Comparison of ENCODE assay signal across 24 cellular contexts in the genomic region with DNA sequence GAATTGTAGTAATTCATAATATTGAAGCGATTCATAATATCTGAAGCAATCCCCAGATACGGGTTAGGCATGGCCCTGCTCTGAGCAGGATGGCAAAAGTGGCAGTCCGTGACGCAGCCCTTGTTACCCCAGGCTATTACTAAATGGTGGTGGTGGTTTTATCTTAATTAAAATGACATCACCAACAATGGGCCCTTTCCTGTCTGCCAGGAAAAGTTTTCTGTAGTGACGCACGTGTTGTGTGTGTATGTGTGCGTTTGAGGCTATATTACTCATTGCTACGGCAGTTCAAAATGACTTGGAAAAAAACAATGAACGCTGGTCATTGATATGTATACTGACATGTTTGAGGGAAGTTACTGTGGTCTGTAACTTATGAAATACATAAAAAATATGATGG. TPM values are rescaled to one million over a fixed set of nuclear protein-coding genes. Genes with fewer than 3 reads are reported as not detected.
DNase-seq lines count a peak whose midpoint lies in the region; ATAC-seq and TF ChIP-seq lines count a peak whose summit lies in the region.
"Had no signal": no experiment of that assay in that cellular context is flagged by ENCODE, and none has a peak within 500 bp of the region (broad histone marks: within the 10 kb centered on the region; RNA-seq: fewer than 3 reads in every experiment).

No MANE protein-coding gene starts in this region.

- H3K4me3 ChIP-seq in mammary epithelial cell (replicated peaks in 1 of 3; ENCODE audit: insufficient read depth in 1 of 3, low read depth in 2 of 3, low read length in 3 of 3) (no peak overlapping the region), fibroblast of villous mesenchyme (ENCODE audit: low read depth, low read length) (no peak overlapping the region), uterus (no peak overlapping the region)
- H3K4me3 ChIP-seq: prostate gland, skin epidermis, upper lobe of right lung had no signal

- H3K27me3 ChIP-seq in mammary epithelial cell (ENCODE audit: insufficient read depth, low read length) (no peaks in the 10 kb centered on the region), uterus (no peaks in the 10 kb centered on the region)
- H3K27me3 ChIP-seq: upper lobe of right lung had no signal

- no peaks in the 10 kb centered on the region for H3K79me2 ChIP-seq in mammary epithelial cell (ENCODE audit: insufficient read depth, low read length)

- H3K9me3 ChIP-seq in mammary epithelial cell (replicated peaks; ENCODE audit: insufficient read depth, low read length) (no peaks in the 10 kb centered on the region), uterus (no peaks in the 10 kb centered on the region)
- H3K9me3 ChIP-seq: prostate gland, upper lobe of right lung had no signal

- H3K4me1 ChIP-seq in mammary epithelial cell (ENCODE audit: insufficient read depth, low read length), result peaks cover 4% of the 10 kb centered on the region
- no peaks in the 10 kb centered on the region for H3K4me1 ChIP-seq in uterus
- H3K4me1 ChIP-seq: prostate gland had no signal

- H3K4me2 ChIP-seq in mammary epithelial cell (ENCODE audit: insufficient read depth, low read depth, low read length), result no peak overlapping the region
- H3K4me2 ChIP-seq: KMS-11 had no signal

- in situ Hi-C loops in mammary epithelial cell (cut with MboI; ENCODE audit: low sequenced_read_pairs in 2 of 2), result no loop called here

- ATAC-seq in GM19023 (IDR thresholded peaks at IDR 0.05; ENCODE audit: unreplicated experiment), result no peak
- ATAC-seq: HCT116; stimulated activated naive CD8-positive, alpha-beta T cell treated with anti-CD3 and anti-CD28 coated beads, Interleukin-15, amount 100 ng/mL, for 72 hours; upper lobe of right lung had no signal

- dilution Hi-C loops in mammary epithelial cell (cut with HindIII; ENCODE audit: low sequenced_read_pairs), result no loop called here

- no peak for TF ChIP-seq POLR2A in uterus (IDR thresholded peaks at IDR 0.05)

- CTCF ChIA-PET in mammary epithelial cell (lab: Charles Lee; ENCODE audit: low non-redundant PET), result no interaction called here

- H3K27ac ChIP-seq in mammary epithelial cell (ENCODE audit: insufficient read depth, low read depth, low read length), result peak overlapping the region; percentile 28
- no peak overlapping the region for H3K27ac ChIP-seq in uterus
- H3K27ac ChIP-seq: KMS-11, prostate gland, skin epidermis, upper lobe of right lung had no signal

- TF ChIP-seq CTCF in mammary epithelial cell (conservative IDR thresholded peaks at IDR 0.05 in 1 of 2, IDR thresholded peaks at IDR 0.05 in 1 of 2; ENCODE audit: extremely low read depth in 1 of 2, insufficient read depth in 1 of 2, low read depth in 1 of 2, low read length in 2 of 2) (no peak), fibroblast of villous mesenchyme (IDR thresholded peaks at IDR 0.05; ENCODE audit: insufficient read depth, low read depth, low read length) (no peak), uterus (IDR thresholded peaks at IDR 0.05) (no peak)

- intact Hi-C loops in mammary epithelial cell (cut with micrococcal nuclease) (no loop called here), uterus (cut with DNase I; ENCODE audit: low total_unique reads) (no loop called here)

- no peak overlapping the region for H2AFZ ChIP-seq in mammary epithelial cell (ENCODE audit: low read depth, low read length)

- no TSS peak for BruUV-seq in mammary epithelial cell (replicated peaks; lab: Mats Ljungman, UMichigan)

- no peak overlapping the region for H3K9ac ChIP-seq in mammary epithelial cell (ENCODE audit: insufficient read depth, low read length)
- H3K9ac ChIP-seq: KMS-11 had no signal

- DNase-seq in A172 (ENCODE audit: low spot score) (peak; percentile 10), M059J (ENCODE audit: low read depth) (peak; percentile 97), mammary epithelial cell (peak; percentile 95), fibroblast of villous mesenchyme (ENCODE audit: low read depth) (peak; percentile 19), uterus (no peak), AG20443 (ENCODE audit: low spot score) (no peak), NCI-H187 (lab: John Stamatoyannopoulos, UW) (no peak)
- DNase-seq: 8988T; activated CD4-positive, alpha-beta T cell treated with anti-CD3 and anti-CD28 coated beads, Interleukin-2, amount 10 ng/mL, durations not matched to agents 24 days and 14 days; activated gamma-delta T cell; C1 segment of cervical spinal cord; effector memory CD4-positive, alpha-beta T cell; foreskin fibroblast; NCI-H1092 treated with DMSO at 0.1 percent for 48 hours; NCI-H524; stimulated activated naive CD8-positive, alpha-beta T cell treated with anti-CD3 and anti-CD28 coated beads, Interleukin-15, amount 100 ng/mL, for 72 hours; SW 1271; upper lobe of right lung had no signal

- peaks cover 5% of the 10 kb centered on the region for H3K36me3 ChIP-seq in mammary epithelial cell (ENCODE audit: insufficient read depth, low read length)
- H3K36me3 ChIP-seq in uterus, result peaks cover 0 to 2% of the 10 kb centered on the region in 2 donors
- H3K36me3 ChIP-seq: prostate gland had no signal

- WGBS in mammary epithelial cell (ENCODE audit: low coverage, missing lambda C conversion rate), result 62% methylated on average over 9 of the region's 9 CpGs

- H4K20me1 ChIP-seq in mammary epithelial cell (ENCODE audit: insufficient read depth, low read length), result no peaks in the 10 kb centered on the region

RNA-seq across cellular contexts. Expression of a gene that starts 10.6 kb away (rescaled TPM):
- 3.3 and 3.9 TPM in 2 replicates for total RNA-seq in A172 (2014; rRNA removed; shearing (Covaris generic))
- total RNA-seq in M059J (2014; rRNA removed; shearing (Covaris generic)), result 3.2 and 10.2 TPM in 2 replicates
- total RNA-seq in mammary epithelial cell, result 10 to 100 TPM in 1 of 2 donors, 1 to 10 TPM in 1; 7.5 to 17.3 TPM
- 5.8 TPM for polyA plus RNA-seq in mammary epithelial cell
- 13.2 TPM for polyA minus RNA-seq in mammary epithelial cell
- 3.0 and 7.1 TPM in 2 replicates for total RNA-seq in fibroblast of villous mesenchyme
- 1 to 10 TPM in 2 of 4 donors, under 1 TPM in 1, not detected in 1; under 0.01 to 1.7 (median 1.4) TPM for total RNA-seq in uterus
- polyA plus RNA-seq: neural cell had no signal

RNA-seq across cellular contexts. Expression of a gene that starts 47.0 kb away (rescaled TPM):
- total RNA-seq in A172 (2014; rRNA removed; shearing (Covaris generic)), result 55.2 and 55.5 TPM in 2 replicates
- 58.1 and 63.9 TPM in 2 replicates for total RNA-seq in M059J (2014; rRNA removed; shearing (Covaris generic))
- total RNA-seq in mammary epithelial cell (10 to 100 TPM; 88.6 to 91.4 TPM), fibroblast of villous mesenchyme (83.4 and 104 TPM in 2 replicates), uterus (100 to 1,000 TPM in 2 of 4 donors, 10 to 100 TPM in 2; 73.3 to 152 (median 113) TPM)
- 42.9 TPM for polyA plus RNA-seq in mammary epithelial cell
- 86.6 TPM for polyA minus RNA-seq in mammary epithelial cell

RNA-seq across cellular contexts. Expression of a gene that starts 47.6 kb away (rescaled TPM):
- 139 and 176 TPM in 2 replicates for total RNA-seq in A172 (2014; rRNA removed; shearing (Covaris generic))
- total RNA-seq in M059J (2014; rRNA removed; shearing (Covaris generic)), result 80.1 and 101 TPM in 2 replicates
- total RNA-seq in mammary epithelial cell (100 to 1,000 TPM; 123 to 255 TPM), fibroblast of villous mesenchyme (83.4 and 120 TPM in 2 replicates), uterus (10 to 100 TPM in 3 of 4 donors, 1 to 10 TPM in 1; 7.7 to 90.6 (median 31.1) TPM)
- 170 TPM for polyA plus RNA-seq in mammary epithelial cell
- polyA minus RNA-seq in mammary epithelial cell, result 87.8 TPM

Comparison
In these comparisons a context has a peak if more than half of its experiments do, and no peak if none do; other contexts are left out.
1. DNase-seq: peak in A172 (single experiment), M059J (single experiment), mammary epithelial cell (single experiment) and fibroblast of villous mesenchyme (single experiment); none in uterus (0 of 2), AG20443 (single experiment) and NCI-H187 (0 of 2).